8 cellular contexts compared by ENCODE assay signal in genomic region chr18:36828157-36828629, GRCh38. TPM values are rescaled to one million over a fixed set of nuclear protein-coding genes. Genes with fewer than 3 reads are reported as not detected.
A peak's percentile ranks its signal among the peaks of the same experiment; 100 is the strongest.
DNase-seq lines count a peak whose midpoint lies in the region; ATAC-seq and TF ChIP-seq lines count a peak whose summit lies in the region.

No MANE protein-coding gene starts in this region.

- H3K36me3 Mint-ChIP-seq in activated B cell treated with CpG ODN at 0.5 μM for 24 hours (ENCODE audit: low read depth), result peaks cover 4% of the 10 kb centered on the region

- peaks cover 31% of the 10 kb centered on the region for H3K4me1 Mint-ChIP-seq in activated B cell treated with CpG ODN at 0.5 μM for 24 hours

- peaks cover 0 to 17% of the 10 kb centered on the region in 2 donors for H3K4me1 ChIP-seq in muscle layer of duodenum (ENCODE audit: control insufficient read depth in 1 of 2, insufficient read depth in 2 of 2, low read length in 2 of 2)

- ATAC-seq in GM18909 (IDR thresholded peaks at IDR 0.05; ENCODE audit: poor library complexity, unreplicated experiment) (peak; percentile 2), activated B cell treated with CpG ODN at 0.5 μM for 24 hours (ENCODE audit: low read depth) (no peak), HG03280 (IDR thresholded peaks at IDR 0.05; ENCODE audit: unreplicated experiment) (no peak)

- intact Hi-C loops in activated B cell treated with CpG ODN at 0.5 μM for 24 hours (cut with micrococcal nuclease), result loop anchor here (2.0 to 10.0 kb wide), 3 partner anchors 761 to 1853 kb away; partner anchors contain the start of genes RPRD1A and ZNF24

- no peak for TF ChIP-seq CTCF in AG04449 (IDR thresholded peaks at IDR 0.05; ENCODE audit: insufficient read depth, low read length, missing control alignments)
- no peak for TF ChIP-seq CTCF in activated B cell treated with CpG ODN at 0.5 μM for 24 hours (IDR thresholded peaks at IDR 0.05)
- TF ChIP-seq CTCF in epithelial cell of esophagus (IDR thresholded peaks at IDR 0.05; ENCODE audit: insufficient read depth, low read depth, low read length, missing control alignments), result no peak

- no peaks in the 10 kb centered on the region for H3K9me3 Mint-ChIP-seq in activated B cell treated with CpG ODN at 0.5 μM for 24 hours

- POLR2A ChIA-PET in AG04449 (lab: Yijun Ruan, JAX) (interaction anchor here (0.5 to 0.6 kb wide), 2 partner anchors 18 to 309 kb away, joined by 3 read pairs; no protein-coding TSS in a partner anchor), activated B cell treated with CpG ODN at 0.5 μM for 24 hours (lab: Charles Lee) (interaction anchor here (1.0 kb wide), 1 partner anchor 761 kb away, joined by 3 read pairs; the partner anchor contains the start of gene RPRD1A)

- H3K4me3 ChIP-seq in AG04449 (ENCODE audit: low read depth, low read length) (peak overlapping the region; percentile 98), epithelial cell of esophagus (ENCODE audit: low read length) (peak overlapping the region; percentile 91), muscle layer of duodenum (ENCODE audit: low read depth in 1 of 2, low read length in 2 of 2) (peak overlapping the region; percentile 97 to 99)

- CTCF ChIA-PET in AG04449 (lab: Yijun Ruan, JAX), result interaction anchor here (1.0 to 4.4 kb wide), 11 partner anchors 9 to 140 kb away, joined by 3 to 25 read pairs (median 7); no protein-coding TSS in a partner anchor
- CTCF ChIA-PET in activated B cell treated with CpG ODN at 0.5 μM for 24 hours (lab: Charles Lee), result interaction anchor here (1.5 kb wide), 1 partner anchor 9 kb away, joined by 6 read pairs; no protein-coding TSS in a partner anchor

- peak overlapping the region; percentile 78 for H3K27ac ChIP-seq in muscle layer of duodenum (ENCODE audit: low read length)

- no peaks in the 10 kb centered on the region for H3K9me3 ChIP-seq in muscle layer of duodenum (ENCODE audit: control insufficient read depth in 1 of 2, low read length in 2 of 2)

- H3K27me3 Mint-ChIP-seq in activated B cell treated with CpG ODN at 0.5 μM for 24 hours, result no peaks in the 10 kb centered on the region

- DNase-seq in AG04449 (ENCODE audit: low read depth, low spot score) (no peak), Kasumi-1 (lab: John Stamatoyannopoulos, UW) (peak; percentile 42 to 55), activated B cell treated with CpG ODN at 0.5 μM for 24 hours (no peak), epithelial cell of esophagus (ENCODE audit: low read depth) (peak; percentile 60), GOT3 (lab: John Stamatoyannopoulos, UW) (no peak)

- peaks cover 0 to under 1% of the 10 kb centered on the region in 2 donors for H3K36me3 ChIP-seq in muscle layer of duodenum (ENCODE audit: control insufficient read depth in 1 of 2, insufficient read depth in 2 of 2, low read length in 2 of 2)

- H3K4me3 Mint-ChIP-seq in activated B cell treated with CpG ODN at 0.5 μM for 24 hours, result peak overlapping the region; percentile 94

- H3K27ac Mint-ChIP-seq in activated B cell treated with CpG ODN at 0.5 μM for 24 hours, result peak overlapping the region; percentile 84

- no peaks in the 10 kb centered on the region for H3K27me3 ChIP-seq in muscle layer of duodenum (ENCODE audit: low read depth, low read length)

RNA-seq across cellular contexts. Expression of gene TPGS2, which starts 0.6 kb away (rescaled TPM):
- 42.1 and 45.1 TPM in 2 replicates for total RNA-seq in activated B cell treated with CpG ODN at 0.5 μM for 24 hours

RNA-seq across cellular contexts. Expression of gene KIAA1328, which starts 0.7 kb away (rescaled TPM):
- 11.7 and 12.9 TPM in 2 replicates for total RNA-seq in activated B cell treated with CpG ODN at 0.5 μM for 24 hours

Comparison
In these comparisons a context has a peak if more than half of its experiments do, and no peak if none do; other contexts are left out.
1. DNase-seq: peak in Kasumi-1 (2 of 2) and epithelial cell of esophagus (single experiment); none in AG04449 (single experiment), activated B cell treated with CpG ODN at 0.5 μM for 24 hours (single experiment) and GOT3 (single experiment).
2. Peak in every context shown above with its lines, with median percentiles within 50 percentile points of each other: H3K4me3 ChIP-seq.